Comparison of ENCODE assay signal across 15 cellular contexts in the genomic region with DNA sequence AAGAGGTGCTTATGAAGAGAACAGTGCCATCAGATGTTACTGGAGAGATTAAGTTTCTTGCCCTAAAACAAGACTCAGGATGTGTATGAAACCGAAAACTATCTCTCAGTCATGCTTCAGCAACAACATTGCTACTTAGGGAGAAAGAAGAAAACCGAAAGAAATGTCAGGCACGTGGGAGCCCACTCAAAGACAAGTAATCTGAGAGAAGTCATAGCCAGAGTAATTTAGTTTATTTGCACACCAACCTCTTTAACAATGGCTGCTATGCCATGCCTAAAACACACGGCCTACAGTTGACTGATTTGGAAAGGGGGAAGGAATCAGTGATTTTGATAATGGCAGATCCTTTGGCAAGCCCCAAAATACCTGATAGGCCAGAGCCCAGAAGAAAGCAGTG.
DNase-seq lines count a peak whose midpoint lies in the region; ATAC-seq, FAIRE-seq and TF ChIP-seq lines count a peak whose summit lies in the region.
"Had no signal": no experiment of that assay in that cellular context is flagged by ENCODE, and none has a peak within 500 bp of the region (broad histone marks: within the 10 kb centered on the region; RNA-seq: fewer than 3 reads in every experiment).

No MANE protein-coding gene starts in this region.

- H2AFZ ChIP-seq in HepG2 (ENCODE audit: low read length), result no peak overlapping the region

- no peak for FAIRE-seq in HepG2 (lab: Jason Lieb, UNC)

- DNase-seq in NAMALWA (ENCODE audit: low spot score) (peak; percentile 71), HepG2 (ENCODE audit: low spot score) (no peak), ovary (no peak), NOMO-1 treated with dmso at 0.1 percent for 144 hours (lab: John Stamatoyannopoulos, UW; ENCODE audit: unreplicated experiment) (no peak)
- no peak for DNase-seq in effector CD4-positive, alpha-beta T cell
- DNase-seq: activated CD4-positive, CD25-positive, alpha-beta regulatory T cell treated with anti-CD3 and anti-CD28 coated beads, Interleukin-2, amount 50 U/mL, for 72 hours; adrenal gland; NCI-H446 had no signal

- in situ Hi-C loops in HepG2 (cut with HindIII; ENCODE audit: extremely low pct_ligation_motif_present, low pct_unique_long_range_greater_than_20kb), result no loop called here

- no peak for TF ChIP-seq RAD21 in HepG2 (CRISPR knock-in tag; IDR thresholded peaks at IDR 0.05)

- H3F3A ChIP-seq in DOHH2 (ENCODE audit: control insufficient read depth, insufficient read depth), result peaks cover 54% of the 10 kb centered on the region

- H3K27me3 ChIP-seq in DOHH2 (ENCODE audit: control insufficient read depth, low read length) (no peaks in the 10 kb centered on the region), HepG2 (ENCODE audit: control insufficient read depth in 1 of 2, insufficient read depth in 2 of 2, low read length in 2 of 2) (no peaks in the 10 kb centered on the region), ovary (no peaks in the 10 kb centered on the region)
- H3K27me3 ChIP-seq: adrenal gland had no signal

- no peak overlapping the region for H3K9ac ChIP-seq in HepG2 (ENCODE audit: insufficient read depth, low read depth, low read length)

- peak; percentile 46 for TF ChIP-seq POLR2A in GM19099 (IDR thresholded peaks at IDR 0.05; ENCODE audit: extremely low read depth, insufficient read length, low read depth)
- TF ChIP-seq POLR2A in HepG2 (IDR thresholded peaks at IDR 0.05; ENCODE audit: insufficient read depth in 1 of 2, low read depth in 2 of 2, low read length in 2 of 2), result no peak
- no peak for TF ChIP-seq POLR2A in ovary (IDR thresholded peaks at IDR 0.05)

- no peaks in the 10 kb centered on the region for H3K9me2 ChIP-seq in DOHH2 (replicated peaks; ENCODE audit: control insufficient read depth, low read length)

- H3K9me3 ChIP-seq in DOHH2 (ENCODE audit: control insufficient read depth, insufficient read depth, low read length) (no peaks in the 10 kb centered on the region), HepG2 (ENCODE audit: low read length) (no peaks in the 10 kb centered on the region), ovary (no peaks in the 10 kb centered on the region)
- H3K9me3 ChIP-seq: adrenal gland, thoracic aorta had no signal

- peaks cover 34% of the 10 kb centered on the region for H3K79me2 ChIP-seq in DOHH2 (ENCODE audit: control insufficient read depth, low read length)
- H3K79me2 ChIP-seq in HepG2 (ENCODE audit: insufficient read depth, low read length), result no peaks in the 10 kb centered on the region

- H3K4me3 ChIP-seq in DOHH2 (ENCODE audit: low read length) (peak overlapping the region; percentile 71), HepG2 (replicated peaks in 1 of 3; ENCODE audit: insufficient read depth in 1 of 3, low read depth in 2 of 3, low read length in 3 of 3) (no peak overlapping the region), ovary (no peak overlapping the region)
- H3K4me3 ChIP-seq: adrenal gland, lung, thoracic aorta had no signal

- BruUV-seq in HepG2 (replicated peaks; lab: Mats Ljungman, UMichigan), result no TSS peak

- ATAC-seq in HG02840 (IDR thresholded peaks at IDR 0.05; ENCODE audit: low FRiP score, unreplicated experiment) (peak; percentile 69), HepG2 (no peak)
- ATAC-seq: HCT116 had no signal

- POLR2A ChIA-PET in HepG2 (lab: Yijun Ruan, JAX), result no interaction called here

- TF ChIP-seq EP300 in HepG2 (IDR thresholded peaks at IDR 0.05; ENCODE audit: low read depth in 2 of 2, low read length in 2 of 2) (no peak), HepG2 (CRISPR knock-in tag; IDR thresholded peaks at IDR 0.05; ENCODE audit: borderline replicate concordance) (no peak), ovary (IDR thresholded peaks at IDR 0.05) (no peak)

- intact Hi-C loops in HepG2 (cut with micrococcal nuclease; ENCODE audit: unreplicated experiment) (no loop called here), ovary (cut with DNase I) (no loop called here)

- 95% methylated on average over 4 of the region's 4 CpGs for WGBS in HepG2 (ENCODE audit: low lambda C conversion rate)
- whole genome bisulfite sequencing in ovary, 3 donors, result 84 to 91% (median 86%) methylated on average over 4 of the region's 4 CpGs

- H3K27ac ChIP-seq in DOHH2 (ENCODE audit: low read depth, low read length) (peak overlapping the region; percentile 93), HepG2 (ENCODE audit: extremely low read length, insufficient read depth, low read length) (no peak overlapping the region), ovary (no peak overlapping the region)
- H3K27ac ChIP-seq: adrenal gland, C4-2B, thoracic aorta had no signal

- CTCF ChIA-PET in HepG2 (lab: Yijun Ruan, JAX; ENCODE audit: low intra/inter-chr PET ratio, low total read pairs), result no interaction called here

- H3K4me1 ChIP-seq in DOHH2 (ENCODE audit: control insufficient read depth, low read length) (peaks cover 90% of the 10 kb centered on the region), HepG2 (ENCODE audit: insufficient read depth, low read length) (no peaks in the 10 kb centered on the region), ovary (ENCODE audit: insufficient read depth) (peaks cover 3% of the 10 kb centered on the region)

- peak overlapping the region; percentile 86 for H3K4me2 ChIP-seq in DOHH2 (ENCODE audit: low read length)
- H3K4me2 ChIP-seq in HepG2 (ENCODE audit: low read depth, low read length), result no peak overlapping the region

- no peaks in the 10 kb centered on the region; the same call in 1 of the 2 replicates for H3K36me3 ChIP-seq in DOHH2 (ENCODE audit: control insufficient read depth, low read length)
- H3K36me3 ChIP-seq in HepG2 (replicated peaks in 1 of 2; ENCODE audit: control insufficient read depth in 1 of 2, insufficient read depth in 2 of 2, low read length in 2 of 2), result no peaks in the 10 kb centered on the region
- no peaks in the 10 kb centered on the region for H3K36me3 ChIP-seq in ovary
- H3K36me3 ChIP-seq: adrenal gland, thoracic aorta had no signal

- no peak for TF ChIP-seq CTCF in DOHH2 (IDR thresholded peaks at IDR 0.05; ENCODE audit: low read depth, low read length, poor library complexity, severe bottlenecking)
- no peak for TF ChIP-seq CTCF in HepG2 (CRISPR knock-in tag; IDR thresholded peaks at IDR 0.05)
- no peak for TF ChIP-seq CTCF in ovary (IDR thresholded peaks at IDR 0.05)

- H4K20me1 ChIP-seq in DOHH2 (ENCODE audit: control insufficient read depth, insufficient read depth, low read depth, low read length) (no peaks in the 10 kb centered on the region), HepG2 (ENCODE audit: insufficient read depth, low read length) (no peaks in the 10 kb centered on the region)

TF ChIP-seq in HepG2, 621 proteins besides CTCF, POLR2A, EP300 and RAD21 (continues in another document):
- TF ChIP-seq NCOA5 (CRISPR knock-in tag; IDR thresholded peaks at IDR 0.05) (no peak), FOXJ3 (CRISPR knock-in tag; IDR thresholded peaks at IDR 0.05; ENCODE audit: borderline replicate concordance) (no peak), ZNF138 (CRISPR knock-in tag; IDR thresholded peaks at IDR 0.05; ENCODE audit: low read depth) (no peak), ZNF274 (CRISPR knock-in tag; IDR thresholded peaks at IDR 0.05) (no peak), TEAD2 (CRISPR knock-in tag; IDR thresholded peaks at IDR 0.05) (no peak), SKIL (CRISPR knock-in tag; IDR thresholded peaks at IDR 0.05; ENCODE audit: borderline replicate concordance) (no peak), KDM6A (CRISPR knock-in tag; IDR thresholded peaks at IDR 0.05; ENCODE audit: low read depth) (no peak), RFX3 (CRISPR knock-in tag; IDR thresholded peaks at IDR 0.05) (no peak), CCAR2 (optimal IDR thresholded peaks at IDR 0.05; ENCODE audit: low read depth, low read length) (no peak), HBP1 (CRISPR knock-in tag; IDR thresholded peaks at IDR 0.05; ENCODE audit: low read depth) (no peak)
- TF ChIP-seq, protein P1, sequence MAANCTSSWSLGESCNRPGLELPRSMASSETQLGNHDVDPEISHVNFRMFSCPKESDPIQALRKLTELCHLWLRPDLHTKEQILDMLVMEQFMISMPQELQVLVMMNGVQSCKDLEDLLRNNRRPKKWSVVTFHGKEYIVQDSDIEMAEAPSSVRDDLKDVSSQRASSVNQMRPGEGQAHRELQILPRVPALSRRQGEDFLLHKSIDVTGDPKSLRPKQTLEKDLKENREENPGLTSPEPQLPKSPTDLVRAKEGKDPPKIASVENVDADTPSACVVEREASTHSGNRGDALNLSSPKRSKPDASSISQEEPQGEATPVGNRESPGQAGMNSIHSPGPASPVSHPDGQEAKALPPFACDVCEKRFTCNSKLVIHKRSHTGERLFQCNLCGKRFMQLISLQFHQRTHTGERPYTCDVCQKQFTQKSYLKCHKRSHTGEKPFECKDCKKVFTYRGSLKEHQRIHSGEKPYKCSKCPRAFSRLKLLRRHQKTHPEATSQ (CRISPR knock-in tag; IDR thresholded peaks at IDR 0.05; ENCODE audit: borderline replicate concordance), result no peak
